21 cellular contexts compared by ENCODE assay signal in the genomic region with DNA sequence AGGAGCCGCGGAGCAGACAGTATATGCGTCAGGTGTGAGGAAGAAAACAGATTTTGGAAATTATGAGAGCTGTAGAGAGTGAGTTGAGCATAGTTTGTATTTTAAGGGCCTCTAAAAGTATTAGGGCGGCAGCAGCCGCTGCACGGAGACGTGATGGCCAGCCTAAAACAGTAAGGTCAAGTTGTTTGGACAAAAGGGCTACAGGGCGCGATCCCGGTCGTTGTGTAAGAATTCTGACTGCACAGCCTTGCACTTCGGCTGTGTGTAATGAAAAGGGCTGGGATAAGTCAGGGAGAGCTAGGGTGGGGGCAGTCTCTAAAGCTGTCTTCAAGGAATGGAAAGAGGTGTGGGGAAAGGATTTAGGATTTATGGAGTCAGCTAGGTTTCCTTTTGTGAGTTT. TPM values are rescaled to one million over a fixed set of nuclear protein-coding genes. Genes with fewer than 3 reads are reported as not detected.
"Had no signal": no experiment of that assay in that cellular context is flagged by ENCODE, and none has a peak within 500 bp of the region (broad histone marks: within the 10 kb centered on the region; RNA-seq: fewer than 3 reads in every experiment).

No MANE protein-coding gene starts in this region.

RNA-seq across cellular contexts. Expression of gene ARHGAP40, which starts 7.3 kb away (rescaled TPM):
- total RNA-seq: activated naive CD4-positive, alpha-beta T cell treated with anti-CD3 and anti-CD28 coated beads for 36 hours; activated naive CD4-positive, alpha-beta T cell treated with anti-CD3 and anti-CD28 coated beads, Interleukin-2, amount 50 U/mL, for 72 hours; activated naive CD8-positive, alpha-beta T cell treated with anti-CD3 and anti-CD28 coated beads, Interleukin-2, amount 10 ng/mL, durations not matched to agents 7 days and 5 days; activated T-cell treated with anti-CD3 and anti-CD28 coated beads, Interleukin-2, amount 50 U/mL, for 4 hours; activated T-cell treated with anti-CD3 and anti-CD28 coated beads, Interleukin-2, amount 50 U/mL, for 72 hours; activated T-helper 1 cell treated with anti-CD3 and anti-CD28 coated beads, Interleukin-12 subunit alpha, Interleukin-12 subunit beta, Interleukin-2, Interleukin-4 antibody, amounts not matched to agents 30 ng/mL and 10 ng/mL and 1 ng/mL, durations not matched to agents 14 hours and 24 hours and 36 hours; activated T-helper 17 cell treated with anti-CD3 and anti-CD28 coated beads, Interleukin-2, amount 50 U/mL, for 72 hours; activated T-helper 2 cell treated with anti-CD3 and anti-CD28 coated beads, Interferon-gamma antibody, Interleukin-2, Interleukin-4, amounts not matched to agents 10 μg/mL and 5 μg/mL and 100 μg/mL, durations not matched to agents 14 hours and 24 hours and 36 hours; adrenal gland; aorta; ascending aorta; body of pancreas; cardiac muscle cell; cardiac septum; cerebellum; chondrocyte had no signal
- polyA plus RNA-seq: aorta, cardiac muscle cell had no signal

RNA-seq across cellular contexts. Expression of gene ADIG, which starts 13.3 kb away (rescaled TPM):
- total RNA-seq: activated naive CD4-positive, alpha-beta T cell treated with anti-CD3 and anti-CD28 coated beads for 36 hours; activated naive CD4-positive, alpha-beta T cell treated with anti-CD3 and anti-CD28 coated beads, Interleukin-2, amount 50 U/mL, for 72 hours; activated naive CD8-positive, alpha-beta T cell treated with anti-CD3 and anti-CD28 coated beads for 36 hours; activated naive CD8-positive, alpha-beta T cell treated with anti-CD3 and anti-CD28 coated beads, Interleukin-2, amount 10 ng/mL, durations not matched to agents 7 days and 5 days; activated T-cell treated with anti-CD3 and anti-CD28 coated beads, Interleukin-2, amount 50 U/mL, for 4 hours; activated T-cell treated with anti-CD3 and anti-CD28 coated beads, Interleukin-2, amount 50 U/mL, for 72 hours; activated T-helper 1 cell treated with anti-CD3 and anti-CD28 coated beads, Interleukin-12 subunit alpha, Interleukin-12 subunit beta, Interleukin-2, Interleukin-4 antibody, amounts not matched to agents 30 ng/mL and 10 ng/mL and 1 ng/mL, durations not matched to agents 14 hours and 24 hours and 36 hours; activated T-helper 17 cell treated with anti-CD3 and anti-CD28 coated beads, Interleukin-2, amount 50 U/mL, for 72 hours; activated T-helper 2 cell treated with anti-CD3 and anti-CD28 coated beads, Interferon-gamma antibody, Interleukin-2, Interleukin-4, amounts not matched to agents 10 μg/mL and 5 μg/mL and 100 μg/mL, durations not matched to agents 14 hours and 24 hours and 36 hours; adrenal gland; aorta; ascending aorta; astrocyte; body of pancreas; breast epithelium; bronchial epithelial cell; cardiac muscle cell; cardiac septum; cerebellum; chondrocyte had no signal
- polyA plus RNA-seq: adipose tissue, adrenal gland, aorta, cardiac muscle cell had no signal
